In the genomic region with DNA sequence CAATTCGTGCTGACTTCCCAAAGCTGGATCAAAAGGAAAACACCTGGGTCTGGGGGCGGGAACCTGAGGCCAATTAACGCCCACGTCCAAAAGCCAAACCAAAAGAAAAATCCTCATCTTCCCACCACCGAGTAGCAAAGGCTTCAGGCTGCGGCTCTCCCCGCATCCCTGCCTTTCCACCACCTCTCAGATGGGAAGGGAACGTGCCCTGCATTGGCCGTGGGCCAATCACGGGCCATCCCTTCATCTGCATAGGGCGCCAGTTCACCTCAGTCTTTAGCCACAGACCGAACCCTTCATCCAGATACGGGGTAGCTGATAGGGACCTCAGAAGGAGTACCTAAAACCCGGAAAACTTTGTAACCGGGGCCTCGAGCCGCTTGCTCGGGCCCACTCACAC, we compare ENCODE assay signal across 8 cellular contexts. TPM values are rescaled to one million over a fixed set of nuclear protein-coding genes. Genes with fewer than 3 reads are reported as not detected.
DNase-seq lines count a peak whose midpoint lies in the region; ATAC-seq and TF ChIP-seq lines count a peak whose summit lies in the region.

No MANE protein-coding gene starts in this region.

- H3K27ac ChIP-seq in MM.1S (ENCODE audit: low read length) (no peak overlapping the region), upper lobe of right lung (peak overlapping the region; percentile 58)

- H3K27me3 ChIP-seq in MM.1S (replicated peaks; ENCODE audit: insufficient read depth, low read length) (peaks cover 8% of the 10 kb centered on the region; the same call in 1 of the 2 replicates), upper lobe of right lung (peaks cover 6% of the 10 kb centered on the region)

- H2AFZ ChIP-seq in MM.1S (ENCODE audit: low read length): peak overlapping the region; percentile 90

- DNase-seq in EL: peak; percentile 11
- peak; percentile 8 for DNase-seq in MM.1S
- peak in 1 of 2 donors; percentile 2 for DNase-seq in cardiac fibroblast (ENCODE audit: low read depth in 2 of 2)
- DNase-seq in lower leg skin (ENCODE audit: low spot score in 2 of 2): no peak
- no peak for DNase-seq in upper lobe of right lung
- DNase-seq in AG08395 (ENCODE audit: low spot score): no peak
- no peak for DNase-seq in SIG-M5 (lab: John Stamatoyannopoulos, UW)

- H3K9me2 ChIP-seq in MM.1S (replicated peaks; ENCODE audit: insufficient read depth, low read length): no peaks in the 10 kb centered on the region

- WGBS in lower leg skin, 2 donors: 2 to 3% methylated on average over 18 of the region's 18 CpGs

- peaks cover 9% of the 10 kb centered on the region for H3K4me1 ChIP-seq in MM.1S (ENCODE audit: low read length)
- peaks cover 14% of the 10 kb centered on the region for H3K4me1 ChIP-seq in upper lobe of right lung

- intact Hi-C loops in lower leg skin (cut with DNase I; ENCODE audit: low total_unique reads) (no loop called here), upper lobe of right lung (cut with DNase I) (no loop called here)

- H3K36me3 ChIP-seq in MM.1S (replicated peaks; ENCODE audit: insufficient read depth, low read length) (no peaks in the 10 kb centered on the region), upper lobe of right lung (peaks cover 5% of the 10 kb centered on the region)

- H3K79me2 ChIP-seq in MM.1S (ENCODE audit: low read length): peaks cover 53% of the 10 kb centered on the region

- peak overlapping the region; percentile 87 for H3K4me2 ChIP-seq in MM.1S (ENCODE audit: low read depth, low read length)

- ATAC-seq in upper lobe of right lung: no peak
- ATAC-seq in HG03025 (IDR thresholded peaks at IDR 0.05; ENCODE audit: low FRiP score, unreplicated experiment): no peak

- TF ChIP-seq CTCF in MM.1S (IDR thresholded peaks at IDR 0.05; ENCODE audit: low read length): no peak
- TF ChIP-seq CTCF in cardiac fibroblast (IDR thresholded peaks at IDR 0.05; ENCODE audit: low read depth, low read length): no peak
- no peak for TF ChIP-seq CTCF in lower leg skin (IDR thresholded peaks at IDR 0.05)
- no peak for TF ChIP-seq CTCF in upper lobe of right lung (IDR thresholded peaks at IDR 0.05)

- H3F3A ChIP-seq in MM.1S (ENCODE audit: insufficient read depth, low read length): no peaks in the 10 kb centered on the region

- H3K9me3 ChIP-seq in MM.1S (replicated peaks; ENCODE audit: insufficient read depth, low read length) (no peaks in the 10 kb centered on the region), upper lobe of right lung (no peaks in the 10 kb centered on the region)

- no peak for TF ChIP-seq POLR2A in lower leg skin (IDR thresholded peaks at IDR 0.05)

- H3K4me3 ChIP-seq in MM.1S (ENCODE audit: low read length): peak overlapping the region; percentile 99
- peak overlapping the region; percentile 95 to 99 for H3K4me3 ChIP-seq in cardiac fibroblast (replicated peaks in 1 of 2; ENCODE audit: low read depth in 2 of 2, low read length in 2 of 2)
- peak overlapping the region; percentile 99 for H3K4me3 ChIP-seq in lower leg skin (ENCODE audit: low read depth, poor library complexity, severe bottlenecking)
- peak overlapping the region; percentile 95 for H3K4me3 ChIP-seq in upper lobe of right lung

- no peaks in the 10 kb centered on the region for H4K20me1 ChIP-seq in MM.1S (ENCODE audit: insufficient read depth, low read length)

- peak overlapping the region; percentile 85 for H3K9ac ChIP-seq in MM.1S (ENCODE audit: low read length)

RNA-seq across cellular contexts. Expression of a gene that starts 0.6 kb away (rescaled TPM):
- total RNA-seq in lower leg skin: 10 to 100 TPM; 24.4 to 31.7 (median 29.6) TPM
- 23.7 TPM for total RNA-seq in upper lobe of right lung

RNA-seq across cellular contexts. Expression of a gene that starts 58.6 kb away (rescaled TPM):
- 1 to 10 TPM; 3.7 to 8.1 (median 5.8) TPM for total RNA-seq in lower leg skin
- total RNA-seq in upper lobe of right lung: 31.1 TPM

Comparison
In these comparisons a context has a peak if more than half of its experiments do, and no peak if none do; other contexts are left out.
1. DNase-seq: peak in EL (single experiment) and MM.1S (single experiment); none in lower leg skin (0 of 2), upper lobe of right lung (single experiment), AG08395 (single experiment) and SIG-M5 (single experiment).
2. Peak in every context shown above with its lines, with median percentiles within 50 percentile points of each other: H3K4me3 ChIP-seq.